8 cellular contexts compared by ENCODE assay signal in the genomic region with DNA sequence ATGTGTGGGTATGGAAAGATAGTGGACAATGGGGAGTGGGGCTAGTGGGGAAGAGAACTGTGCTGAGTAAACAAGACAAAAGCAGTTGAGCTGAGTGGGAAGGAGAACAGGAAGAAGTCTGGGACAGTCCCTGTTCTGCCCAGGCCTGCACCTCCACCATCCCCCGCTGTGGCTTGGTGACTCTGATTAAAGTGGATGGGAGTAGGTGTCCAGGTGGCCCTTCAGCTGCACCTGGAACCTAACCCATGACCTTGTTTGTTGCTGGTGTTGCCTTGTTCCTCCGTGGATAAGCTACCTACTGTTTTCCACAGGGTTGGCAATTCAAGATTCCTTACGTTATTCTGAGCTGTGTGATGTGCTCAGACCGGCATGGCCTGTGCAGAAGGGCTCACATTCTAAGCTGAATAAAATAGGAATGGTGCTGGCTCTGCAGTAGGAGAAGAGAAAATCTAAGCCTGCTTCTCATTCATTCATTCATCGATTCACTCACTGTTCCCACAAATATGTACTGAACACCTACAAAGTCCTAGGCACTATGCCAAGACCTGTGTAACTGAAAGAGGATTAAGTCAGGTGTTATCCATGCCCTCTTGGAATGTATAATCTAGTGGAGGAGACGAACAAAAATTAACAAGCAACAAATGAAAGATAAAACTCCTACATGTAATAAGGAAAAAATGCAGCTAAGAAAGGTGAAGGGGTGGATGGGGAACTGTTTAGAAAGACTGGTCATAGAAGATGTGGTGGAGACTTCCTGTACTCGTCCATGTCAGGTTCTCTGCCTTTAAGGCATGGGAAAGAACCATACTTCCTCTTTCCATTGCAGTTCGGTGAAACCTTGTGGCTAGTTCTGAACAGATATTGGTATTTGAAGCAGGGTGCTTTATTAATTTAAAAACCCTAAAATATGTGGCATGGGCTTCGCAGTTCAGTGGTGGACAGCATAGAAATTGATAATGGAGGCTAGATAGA. TPM values are rescaled to one million over a fixed set of nuclear protein-coding genes. Genes with fewer than 3 reads are reported as not detected.
DNase-seq lines count a peak whose midpoint lies in the region; ATAC-seq lines count a peak whose summit lies in the region.

No MANE protein-coding gene starts in this region.

- no peaks in the 10 kb centered on the region for H3K9me3 Mint-ChIP-seq in activated T-helper 17 cell treated with anti-CD3 and anti-CD28 coated beads, Interleukin-2, amount 50 U/mL, for 72 hours

- no peak overlapping the region for H3K4me3 Mint-ChIP-seq in activated T-helper 17 cell treated with anti-CD3 and anti-CD28 coated beads, Interleukin-2, amount 50 U/mL, for 72 hours

- H3K36me3 Mint-ChIP-seq in activated T-helper 17 cell treated with anti-CD3 and anti-CD28 coated beads, Interleukin-2, amount 50 U/mL, for 72 hours (ENCODE audit: low read depth): no peaks in the 10 kb centered on the region

- peak; percentile 64 for DNase-seq in DMS79 treated with DMSO at 0.1 percent for 48 hours (lab: John Stamatoyannopoulos, UW)
- no peak for DNase-seq in DMS153 treated with DMSO at 0.1 percent for 48 hours (lab: John Stamatoyannopoulos, UW; ENCODE audit: unreplicated experiment)
- DNase-seq in hepatic stellate cell (ENCODE audit: low spot score): no peak
- no peak for DNase-seq in D341Med (ENCODE audit: low spot score)
- DNase-seq in hypothalamus (lab: John Stamatoyannopoulos, UW): no peak

- no peak overlapping the region for H3K27ac Mint-ChIP-seq in activated T-helper 17 cell treated with anti-CD3 and anti-CD28 coated beads, Interleukin-2, amount 50 U/mL, for 72 hours

- ATAC-seq in GM19467 (IDR thresholded peaks at IDR 0.05; ENCODE audit: unreplicated experiment) (peak; percentile 81), HG03442 (IDR thresholded peaks at IDR 0.05; ENCODE audit: unreplicated experiment) (peak; percentile 83)
- peak; percentile 75 for ATAC-seq in activated T-helper 17 cell treated with anti-CD3 and anti-CD28 coated beads, Interleukin-2, amount 50 U/mL, for 72 hours (replicated peaks)

- peaks cover 16% of the 10 kb centered on the region for H3K27me3 Mint-ChIP-seq in activated T-helper 17 cell treated with anti-CD3 and anti-CD28 coated beads, Interleukin-2, amount 50 U/mL, for 72 hours

- H3K4me1 Mint-ChIP-seq in activated T-helper 17 cell treated with anti-CD3 and anti-CD28 coated beads, Interleukin-2, amount 50 U/mL, for 72 hours: peaks cover 14% of the 10 kb centered on the region

RNA-seq across cellular contexts. Expression of a gene that starts 10.1 kb away (rescaled TPM):
- 10 to 100 TPM in 1 of 2 donors, 1 to 10 TPM in 1; 7.5 to 18.9 TPM for total RNA-seq in activated T-helper 17 cell treated with anti-CD3 and anti-CD28 coated beads, Interleukin-2, amount 50 U/mL, for 72 hours
